ENCODE assay signal across 8 cellular contexts in the genomic region with DNA sequence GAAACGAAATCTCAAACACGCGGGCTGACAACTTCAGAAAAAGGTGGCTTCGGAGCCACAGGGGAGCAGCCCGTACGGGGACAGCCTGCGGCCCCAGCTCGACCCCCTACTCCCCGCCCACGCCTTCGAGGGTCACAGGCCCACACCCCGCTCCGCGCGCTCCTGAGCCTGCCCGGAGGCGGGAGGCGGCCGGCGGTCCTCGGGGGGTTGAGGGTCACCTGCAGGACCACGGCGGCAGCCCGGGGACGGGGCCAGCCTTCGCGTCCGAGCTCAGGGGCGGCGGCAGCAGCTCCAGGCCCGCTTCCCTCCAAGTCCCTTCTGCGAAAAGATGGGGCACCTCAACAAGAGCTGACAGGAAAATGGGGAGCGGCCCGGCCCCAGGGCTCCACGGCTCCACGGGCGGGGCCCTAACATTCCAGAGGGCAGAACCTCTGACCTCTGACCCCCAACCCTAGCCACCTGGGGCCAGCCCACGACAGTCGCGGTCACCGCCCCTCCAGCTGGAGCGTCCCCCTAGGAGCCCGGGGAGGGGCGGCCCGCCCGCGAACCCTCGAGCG. TPM values are rescaled to one million over a fixed set of nuclear protein-coding genes. Genes with fewer than 3 reads are reported as not detected.
A peak's percentile ranks its signal among the peaks of the same experiment; 100 is the strongest.
DNase-seq lines count a peak whose midpoint lies in the region; ATAC-seq, FAIRE-seq and TF ChIP-seq lines count a peak whose summit lies in the region.

No MANE protein-coding gene starts in this region.

- in situ Hi-C loops in GM12878 (cut with MboI) = loop anchor here (25.0 kb wide), 1 partner anchor 620 kb away; a partner anchor contains a TSS

- H3K9me3 ChIP-seq in GM12878 (replicated peaks; ENCODE audit: control insufficient read depth, insufficient read depth, low read length) = no peaks in the 10 kb centered on the region

- intact Hi-C loops in GM12878 (cut with micrococcal nuclease; ENCODE audit: unreplicated experiment) = no loop called here
- intact Hi-C loops in left colon (cut with DNase I, micrococcal nuclease) = no loop called here

- ATAC-seq in GM21526 (IDR thresholded peaks at IDR 0.05; ENCODE audit: low FRiP score, unreplicated experiment) (peak; percentile 18), GM12878 (peak; percentile 18), left colon (peak; percentile 16)

- H3K9me3 Mint-ChIP-seq in stimulated activated naive CD8-positive, alpha-beta T cell treated with anti-CD3 and anti-CD28 coated beads, Interleukin-15, Interleukin-2, amounts not matched to agents 100 ng/mL and 50 ng/mL, for 24 hours = no peaks in the 10 kb centered on the region

- H3K4me1 Mint-ChIP-seq in stimulated activated naive CD8-positive, alpha-beta T cell treated with anti-CD3 and anti-CD28 coated beads, Interleukin-15, Interleukin-2, amounts not matched to agents 100 ng/mL and 50 ng/mL, for 24 hours (ENCODE audit: low read depth) = peaks cover 27% of the 10 kb centered on the region

- DNase-seq in HuH-7 (ENCODE audit: low spot score) (peak; percentile 56), GM12878 (ENCODE audit: low read depth, low spot score) (no peak), left colon (peak; percentile 38 to 59), dedifferentiated amniotic fluid mesenchymal stem cell (ENCODE audit: extremely low spot score) (no peak), COLO668 (lab: John Stamatoyannopoulos, UW; ENCODE audit: unreplicated experiment) (no peak)

- TF ChIP-seq POLR2A in GM12878 (IDR thresholded peaks at IDR 0.05; ENCODE audit: low read depth, low read length) = no peak

- CTCF ChIA-PET in GM12878 (lab: Yijun Ruan, JAX) = interaction anchor here (0.7 to 2.8 kb wide), 7 partner anchors 14 to 460 kb away, joined by 3 to 13 read pairs (median 7); no protein-coding TSS in a partner anchor

- no peaks in the 10 kb centered on the region for H3K36me3 Mint-ChIP-seq in stimulated activated naive CD8-positive, alpha-beta T cell treated with anti-CD3 and anti-CD28 coated beads, Interleukin-15, Interleukin-2, amounts not matched to agents 100 ng/mL and 50 ng/mL, for 24 hours (ENCODE audit: low read depth)

- FAIRE-seq in GM12878 (lab: Jason Lieb, UNC) = no peak

- POLR2A ChIA-PET in GM12878 (lab: Charles Lee) = interaction anchor here (0.6 to 1.5 kb wide), 5 partner anchors 14 to 479 kb away, joined by 3 to 5 read pairs (median 3); no protein-coding TSS in a partner anchor

- RAD21 ChIA-PET in GM12878 (lab: Charles Lee; ENCODE audit: unreplicated experiment) = interaction anchor here (0.8 to 2.0 kb wide), 19 partner anchors 14 to 633 kb away, joined by 3 to 25 read pairs (median 4); no protein-coding TSS in a partner anchor

- TF ChIP-seq EP300 in GM12878 (IDR thresholded peaks at IDR 0.05; ENCODE audit: borderline replicate concordance in 1 of 2, control insufficient read depth in 1 of 2, low read depth in 2 of 2, low read length in 2 of 2) = no peak

- no TSS peak for BruUV-seq in GM12878 (replicated peaks; lab: Mats Ljungman, UMichigan)

- peak overlapping the region; percentile 80 for H3K4me3 Mint-ChIP-seq in stimulated activated naive CD8-positive, alpha-beta T cell treated with anti-CD3 and anti-CD28 coated beads, Interleukin-15, Interleukin-2, amounts not matched to agents 100 ng/mL and 50 ng/mL, for 24 hours

- H3K27me3 ChIP-seq in GM12878 (replicated peaks in 1 of 2; ENCODE audit: control insufficient read depth in 2 of 2, insufficient read depth in 2 of 2, low read length in 1 of 2) = no peaks in the 10 kb centered on the region

- TF ChIP-seq RAD21 in GM12878 (IDR thresholded peaks at IDR 0.05; ENCODE audit: insufficient read depth, low read depth, low read length) = no peak

- no peaks in the 10 kb centered on the region for H3K36me3 ChIP-seq in GM12878 (ENCODE audit: control insufficient read depth in 2 of 2, insufficient read depth in 2 of 2, low read length in 1 of 2)

- 7% methylated on average over 36 of the region's 49 CpGs for WGBS in GM12878 (ENCODE audit: insufficient coverage, insufficient replicate concordance, low lambda C conversion rate, missing lambda C conversion rate)

- H2AFZ ChIP-seq in GM12878 (ENCODE audit: control insufficient read depth, low read depth, low read length) = peak overlapping the region; percentile 43

- no peaks in the 10 kb centered on the region for H3K4me1 ChIP-seq in GM12878 (ENCODE audit: control insufficient read depth, insufficient read depth, low read length)

- H3K4me3 ChIP-seq in GM08714 (ENCODE audit: low read length) (peak overlapping the region; percentile 92), GM12878 (peak overlapping the region; percentile 78)

- peak overlapping the region; percentile 43 for H3K9ac ChIP-seq in GM12878 (ENCODE audit: control insufficient read depth, insufficient read depth, low read length)

- no peak for TF ChIP-seq CTCF in GM12878 (IDR thresholded peaks at IDR 0.05 in 2 of 3, conservative IDR thresholded peaks at IDR 0.05 in 1 of 3; ENCODE audit: control insufficient read depth in 2 of 3, extremely low read depth in 1 of 3, insufficient read depth in 1 of 3, low read depth in 3 of 3, low read length in 3 of 3)

- no peaks in the 10 kb centered on the region for H3K79me2 ChIP-seq in GM12878 (ENCODE audit: control insufficient read depth, insufficient read depth, low read length)

- no peak overlapping the region for H3K27ac ChIP-seq in GM12878 (ENCODE audit: control insufficient read depth, insufficient read depth)

- H3K4me2 ChIP-seq in GM12878 (ENCODE audit: control insufficient read depth, insufficient read depth) = peak overlapping the region; percentile 73

- no peaks in the 10 kb centered on the region for H4K20me1 ChIP-seq in GM12878 (ENCODE audit: control insufficient read depth, insufficient read depth)

- H3K27me3 Mint-ChIP-seq in stimulated activated naive CD8-positive, alpha-beta T cell treated with anti-CD3 and anti-CD28 coated beads, Interleukin-15, Interleukin-2, amounts not matched to agents 100 ng/mL and 50 ng/mL, for 24 hours = no peaks in the 10 kb centered on the region

- H3K27ac Mint-ChIP-seq in stimulated activated naive CD8-positive, alpha-beta T cell treated with anti-CD3 and anti-CD28 coated beads, Interleukin-15, Interleukin-2, amounts not matched to agents 100 ng/mL and 50 ng/mL, for 24 hours = no peak overlapping the region

- SMC1A ChIA-PET in GM12878 (lab: Charles Lee; ENCODE audit: uncharacterized antibody, unreplicated experiment) = interaction anchor here (0.8 to 2.0 kb wide), 8 partner anchors 14 to 479 kb away, joined by 3 to 13 read pairs (median 5); no protein-coding TSS in a partner anchor

TF ChIP-seq in GM12878, 131 proteins besides CTCF, POLR2A, EP300 and RAD21 (continues in another document):
- TF ChIP-seq ZNF207 (IDR thresholded peaks at IDR 0.05; ENCODE audit: borderline replicate concordance) (0 out of 2 replicates have a peak, but pooled peaks have one; percentile 39), TCF7 (IDR thresholded peaks at IDR 0.05; ENCODE audit: borderline replicate concordance) (no peak), MYC (IDR thresholded peaks at IDR 0.05; ENCODE audit: insufficient read depth, insufficient read length, insufficient replicate concordance, low read length, severe bottlenecking) (no peak), FOS (IDR thresholded peaks at IDR 0.05; ENCODE audit: borderline replicate concordance, extremely low read depth, insufficient read length) (no peak), SREBF1 (IDR thresholded peaks at IDR 0.05; ENCODE audit: low read length) (no peak), TCF12 (IDR thresholded peaks at IDR 0.05; ENCODE audit: low read depth, low read length) (0 out of 2 replicates have a peak, but pooled peaks have one; percentile 11), ASH2L (IDR thresholded peaks at IDR 0.05; ENCODE audit: borderline replicate concordance, low read depth) (no peak), KAT2A (conservative IDR thresholded peaks at IDR 0.05; ENCODE audit: control insufficient read depth, low read depth, low read length) (no peak), DPF2 (IDR thresholded peaks at IDR 0.05) (peak; percentile 32; the same call in 1 of the 2 replicates), GATAD2B (conservative IDR thresholded peaks at IDR 0.05; ENCODE audit: low read depth) (peak; percentile 89)

RNA-seq across cellular contexts. Expression of a gene that starts 0.4 kb away (rescaled TPM):
- 6.6 and 8.7 TPM in 2 replicates for total RNA-seq in GM12878 (2013; cell fraction: nucleolus; rRNA removed)
- 5.3 and 5.7 TPM in 2 replicates for total RNA-seq in GM12878 (2014; rRNA removed)
- total RNA-seq in GM12878 (2014; rRNA removed; fragmentation: Illumina TruSeq; extraction: Trizol) = 3.3 and 3.6 TPM in 2 replicates
- total RNA-seq in GM12878 (2021) = 4.1 and 5.2 TPM in 2 replicates
- 3.3 TPM for polyA plus RNA-seq in GM12878 (2011; ENCODE audit: low read depth)
- 2.0 and 2.4 TPM in 2 replicates for polyA plus RNA-seq in GM12878 (2011; rRNA removed)
- 3.1 and 3.4 TPM in 2 replicates for polyA plus RNA-seq in GM12878 (2011; cell fraction: cytosol; rRNA removed)
- polyA plus RNA-seq in GM12878 (2011; cell fraction: nucleus; rRNA removed) = 10.5 and 12.5 TPM in 2 replicates
- polyA plus RNA-seq in GM12878 (2012) = 4.5 and 5.5 TPM in 2 replicates
- polyA plus RNA-seq in GM12878 (2014; fragmentation: Illumina TruSeq; extraction: Trizol) = 2.9 and 3.1 TPM in 2 replicates
- 1 to 10 TPM; 1.8 to 5.2 TPM for polyA plus RNA-seq in GM12878 (2014; fragmentation: Nextera tagmentation; extraction: Ambion mirVana)
- 4.2 and 5.4 TPM in 2 replicates for polyA plus RNA-seq in GM12878 (2014; rRNA removed)
- polyA plus RNA-seq in GM12878 (2016; fragmentation: Nextera tagmentation; extraction: Ambion mirVana) = 1 to 10 TPM; 3.6 to 5.8 TPM
- 1.8 and 3.6 TPM in 2 replicates for polyA minus RNA-seq in GM12878 (2011; rRNA and poly(A)+ RNA removed)
- polyA minus RNA-seq in GM12878 (2011; cell fraction: cytosol; rRNA and poly(A)+ RNA removed) = 0.80 and 0.83 TPM in 2 replicates
- 4.7 and 5.9 TPM in 2 replicates for polyA minus RNA-seq in GM12878 (2011; cell fraction: nucleus; rRNA and poly(A)+ RNA removed)
- total RNA-seq in left colon = 10 to 100 TPM in 1 of 2 donors, 1 to 10 TPM in 1; 6.0 to 10.2 TPM

Comparison
In these comparisons a context has a peak if more than half of its experiments do, and no peak if none do; other contexts are left out.
1. DNase-seq: peak in HuH-7 (single experiment) and left colon (2 of 2); none in GM12878 (single experiment), dedifferentiated amniotic fluid mesenchymal stem cell (single experiment) and COLO668 (single experiment).
2. Peak in every context shown above with its lines, with median percentiles within 50 percentile points of each other: ATAC-seq.